In genomic region chr1:88891318-88892145, GRCh38 we compare ENCODE assay signal across 8 cellular contexts.
A peak's percentile ranks its signal among the peaks of the same experiment; 100 is the strongest.
DNase-seq lines count a peak whose midpoint lies in the region; ATAC-seq and TF ChIP-seq lines count a peak whose summit lies in the region.

Gene GTF2B (minus strand): TSS chr1:88891567. CDS start chr1:88891499, 68 bp downstream.

- peak; percentile 87 for ATAC-seq in GM19025 (IDR thresholded peaks at IDR 0.05; ENCODE audit: low read depth, unreplicated experiment)
- ATAC-seq in HG03342 (IDR thresholded peaks at IDR 0.05; ENCODE audit: unreplicated experiment), result peak; percentile 78
- peak; percentile 89 to 90 for ATAC-seq in activated CD4-positive, CD25-positive, alpha-beta regulatory T cell treated with anti-CD3 and anti-CD28 coated beads, Interleukin-2, amount 50 U/mL, for 24 hours

- no peak for TF ChIP-seq CTCF in AG09309 (IDR thresholded peaks at IDR 0.05; ENCODE audit: control insufficient read depth, insufficient read depth, low read depth, low read length, missing control alignments)

- DNase-seq in AG09309 (ENCODE audit: low read depth) (peak; percentile 87), NCI-H446 treated with DMSO at 0.1 percent for 48 hours (lab: John Stamatoyannopoulos, UW) (peak; percentile 91), cerebellar cortex (ENCODE audit: low spot score) (peak; percentile 94), islet precursor cell (peak; percentile 93)
- peak; percentile 88 to 97 (median 92) for DNase-seq in stimulated activated CD4-positive, alpha-beta T cell treated with anti-CD3 and anti-CD28 coated beads, Interleukin-12 subunit alpha, Interleukin-12 subunit beta, amount 100 ng/mL, for 48 hours (ENCODE audit: low read depth in 2 of 3, low spot score in 1 of 3)

- H3K4me3 ChIP-seq in AG09309 (ENCODE audit: control insufficient read depth, low read depth, low read length), result peak within 1 kb of the TSS; percentile 95

Comparison
In these comparisons a context has a peak if more than half of its experiments do, and no peak if none do; other contexts are left out.
1. Peak in every context shown above with its lines: DNase-seq, ATAC-seq and H3K4me3 ChIP-seq.